Comparison of ENCODE assay signal across 35 cellular contexts in genomic region chr2:2754940-2755339, GRCh38.
"Had no signal": no experiment of that assay in that cellular context is flagged by ENCODE, and none has a peak within 500 bp of the region (broad histone marks: within the 10 kb centered on the region; RNA-seq: fewer than 3 reads in every experiment).

No MANE protein-coding gene starts in this region.

- H3K9ac ChIP-seq: KMS-11 had no signal

- H3K36me3 ChIP-seq: MG63 had no signal

- H3K27ac ChIP-seq: KMS-11 had no signal

- H3K4me3 ChIP-seq: MG63 had no signal

- DNase-seq: Karpas-422, Kasumi-1, KG1, MG63, MM.1S, MV-4-11, NCI-H1048, NCI-H1092 treated with DMSO at 0.1 percent for 48 hours, NCI-H1105, NCI-H1105 treated with DMSO at 0.1 percent for 48 hours, NCI-H1417, NCI-H1417 treated with DMSO at 0.1 percent for 48 hours, NCI-H1436, NCI-H1436 treated with DMSO at 0.1 percent for 48 hours, NCI-H146, NCI-H1694, NCI-H1694 treated with DMSO at 0.1 percent for 48 hours, NCI-H187, NCI-H187 treated with DMSO at 0.1 percent for 48 hours, NCI-H1930, NCI-H2029, NCI-H2029 treated with DMSO at 0.1 percent for 48 hours, NCI-H2081, NCI-H2081 treated with DMSO at 0.1 percent for 48 hours, NCI-H2107, NCI-H2171, NCI-H2171 treated with DMSO at 0.1 percent for 48 hours, NCI-H2227 treated with DMSO at 0.1 percent for 48 hours, NCI-H226, NCI-H345, NCI-H446, NCI-H446 treated with DMSO at 0.1 percent for 48 hours, NCI-H510A, NCI-H510A treated with DMSO at 0.1 percent for 48 hours had no signal

- H3K4me2 ChIP-seq: KMS-11 had no signal

- H3K9me3 ChIP-seq: MG63 had no signal

- H3K27me3 ChIP-seq: MG63 had no signal
